Comparison of ENCODE assay signal across 8 cellular contexts in the genomic region with DNA sequence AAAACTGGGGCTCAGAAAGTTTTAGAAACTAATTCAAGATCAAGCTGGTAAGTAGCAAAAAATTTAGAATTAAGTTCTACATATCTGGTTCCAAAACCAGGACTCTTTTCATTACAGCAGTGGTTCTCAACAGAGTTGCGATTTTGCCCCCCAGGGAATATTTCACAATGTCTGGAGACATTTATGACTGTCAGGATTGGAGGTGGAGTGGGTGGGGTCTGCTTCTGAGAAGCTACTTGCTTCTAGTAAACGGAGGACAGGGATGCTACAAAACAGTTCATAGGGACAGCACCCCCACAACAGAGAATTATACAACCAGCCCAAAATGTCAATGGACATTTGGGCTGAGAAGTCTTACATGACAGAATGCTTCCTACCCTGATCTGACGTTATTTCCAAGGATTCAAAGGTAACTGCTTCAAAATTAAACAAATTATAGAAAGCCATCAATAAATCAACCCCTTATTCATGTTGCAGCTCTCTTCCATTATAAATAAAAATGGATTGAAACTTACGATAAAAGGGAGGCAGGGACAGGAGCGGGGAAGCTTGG. TPM values are rescaled to one million over a fixed set of nuclear protein-coding genes. Genes with fewer than 3 reads are reported as not detected.
DNase-seq lines count a peak whose midpoint lies in the region; ATAC-seq and TF ChIP-seq lines count a peak whose summit lies in the region.

No MANE protein-coding gene starts in this region.

- peak overlapping the region; percentile 21 to 96 (median 92) for H3K27ac Mint-ChIP-seq in naive thymus-derived CD8-positive, alpha-beta T cell

- in situ Hi-C loops in KBM-7 (cut with MboI; ENCODE audit: low pct_unique_long_range_greater_than_20kb, low sequenced_read_pairs) = no loop called here

- no peak overlapping the region for H3K27ac ChIP-seq in ectodermal cell (ENCODE audit: insufficient read depth, low read depth, low read length, poor library complexity, severe bottlenecking)

- peaks cover 16 to 27% (median 19%) of the 10 kb centered on the region in 4 donors for H3K4me1 Mint-ChIP-seq in naive thymus-derived CD8-positive, alpha-beta T cell

- no peaks in the 10 kb centered on the region for H3K4me1 ChIP-seq in NT2/D1 (ENCODE audit: insufficient read depth, insufficient read length)
- no peaks in the 10 kb centered on the region for H3K4me1 ChIP-seq in ectodermal cell (ENCODE audit: control insufficient read depth, insufficient read depth, low read length)

- H3K36me3 ChIP-seq in NT2/D1 (ENCODE audit: insufficient read depth, insufficient read length, low read length) (no peaks in the 10 kb centered on the region), ectodermal cell (ENCODE audit: control insufficient read depth, insufficient read depth, low read length) (no peaks in the 10 kb centered on the region)

- H3K9me3 Mint-ChIP-seq in naive thymus-derived CD8-positive, alpha-beta T cell = no peaks in the 10 kb centered on the region

- peak overlapping the region; percentile 91 to 98 (median 95) for H3K4me3 Mint-ChIP-seq in naive thymus-derived CD8-positive, alpha-beta T cell

- WGBS in ectodermal cell, 2 experiments = 44 to 56% methylated on average over 5 of the region's 5 CpGs

- H3K9me3 ChIP-seq in NT2/D1 (ENCODE audit: insufficient read depth, low read length) (no peaks in the 10 kb centered on the region), ectodermal cell (ENCODE audit: control insufficient read depth, low read length) (no peaks in the 10 kb centered on the region)

- H3K9ac ChIP-seq in NT2/D1 (ENCODE audit: insufficient read length, low read depth) = peak overlapping the region; percentile 80

- H3K27me3 Mint-ChIP-seq in naive thymus-derived CD8-positive, alpha-beta T cell = no peaks in the 10 kb centered on the region

- H3K36me3 Mint-ChIP-seq in naive thymus-derived CD8-positive, alpha-beta T cell = no peaks in the 10 kb centered on the region

- peak overlapping the region; percentile 70 for H3K4me3 ChIP-seq in NT2/D1 (ENCODE audit: insufficient read length, low read depth)
- peak overlapping the region; percentile 84 for H3K4me3 ChIP-seq in ectodermal cell (ENCODE audit: insufficient read depth, low read depth, low read length)

- peak; percentile 2 for DNase-seq in EL
- no peak for DNase-seq in NT2/D1 (ENCODE audit: low read depth, low spot score)
- DNase-seq in naive thymus-derived CD8-positive, alpha-beta T cell = no peak
- DNase-seq in KBM-7 = no peak
- no peak for DNase-seq in stimulated activated CD8-positive, alpha-beta memory T cell treated with anti-CD3 and anti-CD28 coated beads, Interleukin-4, amount 100 ng/mL, for 48 hours
- no peak for DNase-seq in SHP77 (lab: John Stamatoyannopoulos, UW)
- DNase-seq in GM10266 (ENCODE audit: extremely low spot score) = no peak

- H3K27me3 ChIP-seq in NT2/D1 (ENCODE audit: insufficient read depth, insufficient read length) = peaks cover 12% of the 10 kb centered on the region
- no peaks in the 10 kb centered on the region for H3K27me3 ChIP-seq in ectodermal cell (ENCODE audit: control insufficient read depth, insufficient read depth, low read length, poor library complexity, severe bottlenecking)

- ATAC-seq in naive thymus-derived CD8-positive, alpha-beta T cell = no peak

- POLR2A ChIA-PET in naive thymus-derived CD8-positive, alpha-beta T cell (lab: Charles Lee) = no interaction called here

- no peak for TF ChIP-seq CTCF in GM10266 (IDR thresholded peaks at IDR 0.05; ENCODE audit: control insufficient read depth, insufficient read depth, low read depth, missing control alignments)

RNA-seq across cellular contexts. Expression of a gene that starts 0.7 kb away (rescaled TPM):
- 27.8 TPM for polyA plus RNA-seq in ectodermal cell (2013, experiment 1 of 4)
- 25.0 TPM for polyA plus RNA-seq in ectodermal cell (2013, experiment 2 of 4)
- polyA plus RNA-seq in ectodermal cell (2013, experiment 3 of 4) = 25.7 TPM
- 30.0 TPM for polyA plus RNA-seq in ectodermal cell (2013, experiment 4 of 4)
- total RNA-seq in naive thymus-derived CD8-positive, alpha-beta T cell = 1 to 10 TPM; 3.7 to 3.8 TPM
- 1 to 10 TPM; 4.0 to 5.6 (median 4.4) TPM for polyA plus RNA-seq in naive thymus-derived CD8-positive, alpha-beta T cell
